9 cellular contexts compared by ENCODE assay signal in genomic region chr4:98518555-98519267, GRCh38.
DNase-seq lines count a peak whose midpoint lies in the region; ATAC-seq and TF ChIP-seq lines count a peak whose summit lies in the region.
"Had no signal": no experiment of that assay in that cellular context is flagged by ENCODE, and none has a peak within 500 bp of the region (broad histone marks: within the 10 kb centered on the region; RNA-seq: fewer than 3 reads in every experiment).

No MANE protein-coding gene starts in this region.

- H4K20me1 ChIP-seq in IMR-90 (ENCODE audit: insufficient read depth, low read length), result peaks cover 10% of the 10 kb centered on the region; the same call in 1 of the 2 replicates
- no peaks in the 10 kb centered on the region for H4K20me1 ChIP-seq in neural cell (ENCODE audit: insufficient read depth)

- H3K27ac ChIP-seq in IMR-90 (ENCODE audit: insufficient read depth, low read length) (peak overlapping the region; percentile 68; the same call in 1 of the 2 replicates), neural cell (ENCODE audit: low read length) (no peak overlapping the region)

- TF ChIP-seq EP300 in neural cell (conservative IDR thresholded peaks at IDR 0.05; ENCODE audit: poor library complexity, severe bottlenecking), result no peak

- H3K9me2 ChIP-seq in neural cell (ENCODE audit: insufficient read depth, low read length), result no peaks in the 10 kb centered on the region

- peak overlapping the region; percentile 64; the same call in 2 of the 3 replicates for H2BK15ac ChIP-seq in IMR-90 (ENCODE audit: low read depth, low read length)

- TF ChIP-seq RAD21 in IMR-90 (IDR thresholded peaks at IDR 0.05; ENCODE audit: low read length), result no peak
- TF ChIP-seq RAD21 in neural cell (conservative IDR thresholded peaks at IDR 0.05), result no peak

- CTCF ChIA-PET in IMR-90 (lab: Yijun Ruan, JAX), result interaction anchor here (0.6 to 1.3 kb wide), 2 partner anchors 51 to 542 kb away, joined by 3 read pairs; no protein-coding TSS in a partner anchor

- peak overlapping the region; percentile 95 for H3K27ac Mint-ChIP-seq in HFFc6

- no peaks in the 10 kb centered on the region for H3K9me3 Mint-ChIP-seq in HFFc6

- H3K9me3 ChIP-seq in IMR-90 (ENCODE audit: control insufficient read depth, insufficient read depth, low read length), result no peaks in the 10 kb centered on the region
- H3K9me3 ChIP-seq in neural cell (ENCODE audit: low read length), result no peaks in the 10 kb centered on the region

- H3K79me2 ChIP-seq in neural cell (replicated peaks; ENCODE audit: insufficient read depth, low read length), result no peaks in the 10 kb centered on the region

- H3F3A ChIP-seq in neural cell (ENCODE audit: insufficient read depth, low read length, poor library complexity, severe bottlenecking), result no peaks in the 10 kb centered on the region

- ATAC-seq in GM18907 (IDR thresholded peaks at IDR 0.05; ENCODE audit: unreplicated experiment) (peak; percentile 98), IMR-90 (ENCODE audit: low read depth) (no peak)

- DNase-seq in HFFc6 (no peak), IMR-90 (no peak), DMS153 (lab: John Stamatoyannopoulos, UW) (no peak), NCI-H524 (lab: John Stamatoyannopoulos, UW) (no peak), inferior parietal cortex (ENCODE audit: extremely low spot score) (no peak)
- DNase-seq in stimulated activated CD4-positive, alpha-beta T cell treated with anti-CD3 and anti-CD28 coated beads, Interleukin-4, amount 100 ng/mL, for 4 hours, result no peak
- DNase-seq: retina had no signal

- peak overlapping the region; percentile 59 for H2BK120ac ChIP-seq in IMR-90 (ENCODE audit: low read depth, low read length)

- no peaks in the 10 kb centered on the region for H3K36me3 ChIP-seq in IMR-90 (ENCODE audit: control insufficient read depth, insufficient read depth, low read length)
- H3K36me3 ChIP-seq in neural cell (ENCODE audit: insufficient read depth, low read length), result no peaks in the 10 kb centered on the region

- peak overlapping the region; percentile 79 for H3K4me3 Mint-ChIP-seq in HFFc6

- peak overlapping the region in 1 of 2 experiments; percentile 26; a peak in 1 of 4 replicates for H4K8ac ChIP-seq in IMR-90 (ENCODE audit: low read depth in 2 of 2, low read length in 2 of 2)

- 58% methylated on average over 2 of the region's 5 CpGs; no CpG with 5 or more reads in 1 of the 2 experiments for WGBS in IMR-90 (ENCODE audit: extremely low coverage in 2 of 2, insufficient read length in 1 of 2), 2 experiments

- no peaks in the 10 kb centered on the region; the same call in 1 of the 2 replicates for H3K27me3 Mint-ChIP-seq in HFFc6 (ENCODE audit: insufficient read depth)

- H4K91ac ChIP-seq in IMR-90 (ENCODE audit: insufficient read depth, low read depth, low read length), result peak overlapping the region; percentile 46

- peaks cover 39% of the 10 kb centered on the region for H3K9me1 ChIP-seq in IMR-90 (ENCODE audit: insufficient read depth, low read length)

- no peaks in the 10 kb centered on the region; the same call in 1 of the 2 replicates for H3K36me3 Mint-ChIP-seq in HFFc6 (ENCODE audit: low read depth)

- no TSS peak for BruUV-seq in IMR-90 (replicated peaks; lab: Mats Ljungman, UMichigan)

- no peak overlapping the region for H3K9ac ChIP-seq in IMR-90 (ENCODE audit: low read depth, low read length)
- no peak overlapping the region for H3K9ac ChIP-seq in neural cell (ENCODE audit: low read length)

- no peaks in the 10 kb centered on the region for H3K27me3 ChIP-seq in IMR-90 (ENCODE audit: control insufficient read depth, insufficient read depth, low read length)
- no peaks in the 10 kb centered on the region for H3K27me3 ChIP-seq in neural cell (ENCODE audit: insufficient read depth, low read depth, low read length)

- TF ChIP-seq POLR2A in IMR-90 (IDR thresholded peaks at IDR 0.05; ENCODE audit: low read depth, low read length), result no peak

- H4K5ac ChIP-seq in IMR-90 (ENCODE audit: low read depth, low read length), result peak overlapping the region; percentile 30; the same call in 1 of the 2 replicates

- H3K4me1 Mint-ChIP-seq in HFFc6 (ENCODE audit: low read depth), result peaks cover 95% of the 10 kb centered on the region

- POLR2A ChIA-PET in IMR-90 (lab: Charles Lee; ENCODE audit: unreplicated experiment), result no interaction called here

- peak overlapping the region; percentile 54 for H3K18ac ChIP-seq in IMR-90 (ENCODE audit: low read depth, low read length)

- peak overlapping the region; percentile 73; the same call in 1 of the 2 replicates for H2AK5ac ChIP-seq in IMR-90 (ENCODE audit: low read depth, low read length)

- intact Hi-C loops in IMR-90 (cut with micrococcal nuclease), result loop anchor here (5.0 kb wide), 1 partner anchor 139 kb away; the partner anchor contains the start of gene TSPAN5

- H3K4ac ChIP-seq in IMR-90 (ENCODE audit: low read depth, low read length), result peak overlapping the region; percentile 70

- H3K4me2 ChIP-seq in IMR-90 (ENCODE audit: low read depth, low read length) (no peak overlapping the region; the same call in 1 of the 2 replicates), neural cell (ENCODE audit: low read length) (no peak overlapping the region)

- H2AFZ ChIP-seq in IMR-90 (replicated peaks; ENCODE audit: low read length, poor library complexity) (no peak overlapping the region), neural cell (ENCODE audit: low read depth, low read length) (no peak overlapping the region)

- H3K14ac ChIP-seq in IMR-90 (replicated peaks; ENCODE audit: low read depth, low read length), result peak overlapping the region; percentile 6

- dilution Hi-C loops in IMR-90 (cut with HindIII; ENCODE audit: low sequenced_read_pairs, unreplicated experiment), result no loop called here

- H3K4me1 ChIP-seq in IMR-90 (ENCODE audit: control insufficient read depth, insufficient read depth, low read length), result peaks cover 46% of the 10 kb centered on the region

- no peak overlapping the region for H3K56ac ChIP-seq in IMR-90 (ENCODE audit: extremely low read depth, insufficient read depth, low read length)

- H2BK5ac ChIP-seq in IMR-90 (ENCODE audit: low read depth, low read length, poor library complexity, severe bottlenecking), result peak overlapping the region; percentile 47

- no peak overlapping the region for H3K23ac ChIP-seq in IMR-90 (ENCODE audit: low read depth, low read length)

- peak overlapping the region; percentile 12 for H2BK20ac ChIP-seq in IMR-90 (ENCODE audit: low read depth, low read length)

- H3K4me3 ChIP-seq in IMR-90 (ENCODE audit: insufficient read depth, low read depth, low read length) (no peak overlapping the region), neural cell (ENCODE audit: low read length) (peak overlapping the region; percentile 11)

- in situ Hi-C loops in IMR-90 (cut with MboI; ENCODE audit: low sequenced_read_pairs), result no loop called here

- H2AK9ac ChIP-seq in IMR-90 (replicated peaks; ENCODE audit: low read depth, low read length, poor library complexity), result peak overlapping the region; percentile 75

- H3K79me1 ChIP-seq in IMR-90 (ENCODE audit: low read depth in 1 of 2, low read length in 2 of 2), result peaks cover 50 to 75% of the 10 kb centered on the region in 2 experiments

- no peak for TF ChIP-seq CTCF in HFFc6 (IDR thresholded peaks at IDR 0.05)
- TF ChIP-seq CTCF in IMR-90 (conservative IDR thresholded peaks at IDR 0.05; ENCODE audit: low read depth, low read length), result no peak
- TF ChIP-seq CTCF in neural cell (IDR thresholded peaks at IDR 0.05; ENCODE audit: poor library complexity, severe bottlenecking), result no peak

TF ChIP-seq in IMR-90, 13 proteins besides CTCF, POLR2A, EP300 and RAD21 (continues in another document):
- TF ChIP-seq MAFK (IDR thresholded peaks at IDR 0.05; ENCODE audit: low read depth, low read length), result no peak
- no peak for TF ChIP-seq CHD1 (IDR thresholded peaks at IDR 0.05; ENCODE audit: low read depth, low read length)
- no peak for TF ChIP-seq SMC3 (IDR thresholded peaks at IDR 0.05; ENCODE audit: low read depth, low read length)
- TF ChIP-seq MXI1 (IDR thresholded peaks at IDR 0.05; ENCODE audit: borderline replicate concordance, low read depth, low read length), result no peak
- TF ChIP-seq ELK1 (IDR thresholded peaks at IDR 0.05; ENCODE audit: borderline replicate concordance, low read depth, low read length), result no peak
- TF ChIP-seq RFX5 (IDR thresholded peaks at IDR 0.05; ENCODE audit: low read depth, low read length), result no peak
- TF ChIP-seq RCOR1 (IDR thresholded peaks at IDR 0.05; ENCODE audit: insufficient replicate concordance, low read length), result no peak
- TF ChIP-seq NFE2L2 (IDR thresholded peaks at IDR 0.05; ENCODE audit: low read depth, low read length), result no peak

TF ChIP-seq in neural cell, 6 proteins besides CTCF, POLR2A, EP300 and RAD21:
- TF ChIP-seq TAF1 (IDR thresholded peaks at IDR 0.05; ENCODE audit: low read depth) (no peak), EZH2 (IDR thresholded peaks at IDR 0.05; ENCODE audit: borderline replicate concordance, insufficient read depth, low read length, poor library complexity, severe bottlenecking) (no peak), MXI1 (conservative IDR thresholded peaks at IDR 0.05; ENCODE audit: poor library complexity, severe bottlenecking) (no peak), REST (IDR thresholded peaks at IDR 0.05; ENCODE audit: borderline replicate concordance) (no peak), POLR2AphosphoS5 (IDR thresholded peaks at IDR 0.05) (no peak), SMC3 (conservative IDR thresholded peaks at IDR 0.05; ENCODE audit: poor library complexity) (no peak)
